In genomic region chr10:93074597-93075368, GRCh38 we compare ENCODE assay signal across 10 cellular contexts. TPM values are rescaled to one million over a fixed set of nuclear protein-coding genes. Genes with fewer than 3 reads are reported as not detected.
DNase-seq lines count a peak whose midpoint lies in the region; ATAC-seq, FAIRE-seq and TF ChIP-seq lines count a peak whose summit lies in the region.
"Had no signal": no experiment of that assay in that cellular context is flagged by ENCODE, and none has a peak within 500 bp of the region (broad histone marks: within the 10 kb centered on the region; RNA-seq: fewer than 3 reads in every experiment).

No MANE protein-coding gene starts in this region.

- H3K27me3 ChIP-seq in iPS DF 6.9 (ENCODE audit: control insufficient read depth, insufficient read depth, low read length) (peaks cover 62% of the 10 kb centered on the region), skeletal muscle satellite cell (ENCODE audit: control insufficient read depth, insufficient read depth, low read length) (peaks cover 84% of the 10 kb centered on the region), small intestine (ENCODE audit: control insufficient read depth in 2 of 2, insufficient read depth in 2 of 2, low read length in 2 of 2) (peaks cover 21 to 42% of the 10 kb centered on the region in 2 donors)

- peaks cover 12% of the 10 kb centered on the region for H3K4me1 ChIP-seq in iPS DF 6.9 (ENCODE audit: control insufficient read depth, insufficient read depth, low read length)
- peaks cover 43% of the 10 kb centered on the region for H3K4me1 ChIP-seq in skeletal muscle satellite cell (ENCODE audit: control insufficient read depth, insufficient read depth, low read length)
- peaks cover 0 to 2% of the 10 kb centered on the region in 2 donors for H3K4me1 ChIP-seq in small intestine (ENCODE audit: control insufficient read depth in 2 of 2, insufficient read depth in 1 of 2, low read depth in 1 of 2, low read length in 1 of 2)

- peak overlapping the region; percentile 60 for H3K4me2 ChIP-seq in skeletal muscle satellite cell (ENCODE audit: low read length)

- no peaks in the 10 kb centered on the region for H3K9me3 ChIP-seq in iPS DF 6.9 (ENCODE audit: control insufficient read depth, insufficient read depth, low read length)
- no peaks in the 10 kb centered on the region for H3K9me3 ChIP-seq in skeletal muscle satellite cell (replicated peaks; ENCODE audit: low read length)
- no peaks in the 10 kb centered on the region for H3K9me3 ChIP-seq in small intestine (ENCODE audit: control insufficient read depth, low read depth)

- H3K27ac ChIP-seq in iPS DF 6.9 (ENCODE audit: low read length) (no peak overlapping the region), small intestine (ENCODE audit: low read depth in 1 of 2, low read length in 1 of 2) (no peak overlapping the region)

- TF ChIP-seq CTCF in WI38 (IDR thresholded peaks at IDR 0.05; ENCODE audit: low read depth, low read length) = no peak

- no peak for ATAC-seq in HG03565 (IDR thresholded peaks at IDR 0.05; ENCODE audit: unreplicated experiment)

- FAIRE-seq in small intestine (lab: Jason Lieb, UNC) = no peak

- no peaks in the 10 kb centered on the region for H3K9me3 Mint-ChIP-seq in activated CD4-positive, alpha-beta T cell treated with anti-CD3 and anti-CD28 coated beads, Interleukin-2, amount 10 ng/mL, durations not matched to agents 24 days and 14 days

- no peak overlapping the region for H3K9ac ChIP-seq in skeletal muscle satellite cell (ENCODE audit: low read depth, low read length)

- WGBS in iPS DF 6.9 (ENCODE audit: insufficient coverage, insufficient read length) = no CpG with 5 or more reads among the region's 67 CpGs
- WGBS in small intestine, 3 donors = 3 to 9% (median 4%) methylated on average over 67 of the region's 67 CpGs

- in situ Hi-C loops in KBM-7 (cut with MboI; ENCODE audit: low pct_unique_long_range_greater_than_20kb, low sequenced_read_pairs) = loop anchor here (25.0 kb wide), 1 partner anchor 263 kb away; no protein-coding TSS in a partner anchor

- H3K36me3 Mint-ChIP-seq in activated CD4-positive, alpha-beta T cell treated with anti-CD3 and anti-CD28 coated beads, Interleukin-2, amount 10 ng/mL, durations not matched to agents 24 days and 14 days (ENCODE audit: low read depth) = no peaks in the 10 kb centered on the region

- no peaks in the 10 kb centered on the region for H3K36me3 ChIP-seq in iPS DF 6.9 (ENCODE audit: control insufficient read depth, insufficient read depth, low read length)
- H3K36me3 ChIP-seq in skeletal muscle satellite cell (ENCODE audit: insufficient read depth, low read length) = no peaks in the 10 kb centered on the region
- H3K36me3 ChIP-seq in small intestine (ENCODE audit: control insufficient read depth in 2 of 2, insufficient read depth in 2 of 2, low read length in 2 of 2) = no peaks in the 10 kb centered on the region

- peaks cover 22% of the 10 kb centered on the region for H3K4me1 Mint-ChIP-seq in activated CD4-positive, alpha-beta T cell treated with anti-CD3 and anti-CD28 coated beads, Interleukin-2, amount 10 ng/mL, durations not matched to agents 24 days and 14 days

- peak overlapping the region; percentile 22 for H3K4me3 ChIP-seq in WI38 (ENCODE audit: low read depth, low read length)
- peak overlapping the region; percentile 38; the same call in 1 of the 2 replicates for H3K4me3 ChIP-seq in iPS DF 6.9 (ENCODE audit: low read length)
- H3K4me3 ChIP-seq in skeletal muscle satellite cell (ENCODE audit: low read length) = peak overlapping the region; percentile 46
- H3K4me3 ChIP-seq in small intestine (ENCODE audit: low read depth in 1 of 2, low read length in 2 of 2) = no peak overlapping the region

- peak overlapping the region; percentile 37 for H3K27ac Mint-ChIP-seq in activated CD4-positive, alpha-beta T cell treated with anti-CD3 and anti-CD28 coated beads, Interleukin-2, amount 10 ng/mL, durations not matched to agents 24 days and 14 days

- peaks cover 74% of the 10 kb centered on the region for H3K27me3 Mint-ChIP-seq in activated CD4-positive, alpha-beta T cell treated with anti-CD3 and anti-CD28 coated beads, Interleukin-2, amount 10 ng/mL, durations not matched to agents 24 days and 14 days

- peak overlapping the region; percentile 75 for H3K4me3 Mint-ChIP-seq in activated CD4-positive, alpha-beta T cell treated with anti-CD3 and anti-CD28 coated beads, Interleukin-2, amount 10 ng/mL, durations not matched to agents 24 days and 14 days

- intact Hi-C loops in activated CD4-positive, alpha-beta T cell treated with anti-CD3 and anti-CD28 coated beads, Interleukin-2, amount 10 ng/mL, durations not matched to agents 24 days and 14 days (cut with micrococcal nuclease) = loop anchor here (5.0 kb wide), 2 partner anchors 382 to 493 kb away; partner anchors contain the start of gene FFAR4

- DNase-seq in activated CD4-positive, alpha-beta T cell treated with anti-CD3 and anti-CD28 coated beads, Interleukin-2, amount 10 ng/mL, durations not matched to agents 24 days and 14 days = peak; percentile 70
- DNase-seq in activated CD4-positive, alpha-beta T cell treated with anti-CD3 and anti-CD28 coated beads for 48 hours = no peak
- DNase-seq in iPS DF 6.9 (ENCODE audit: low read depth, low spot score) (no peak), KBM-7 (no peak), small intestine (no peak)
- DNase-seq: NCI-H1694 had no signal

RNA-seq across cellular contexts. Expression of gene CYP26A1, which starts 1.1 kb away (rescaled TPM):
- not detected in 2 replicates for total RNA-seq in activated CD4-positive, alpha-beta T cell treated with anti-CD3 and anti-CD28 coated beads, Interleukin-2, amount 10 ng/mL, durations not matched to agents 24 days and 14 days
- not detected in 2 replicates for total RNA-seq in skeletal muscle satellite cell (2012; rRNA removed)
- polyA plus RNA-seq in small intestine = under 1 TPM in 1 of 3 donors, not detected in 2; 0.03 TPM
- total RNA-seq: T-helper 2 cell treated with Interferon-gamma antibody and Interleukin-4, amounts not matched to agents 100 ng/mL and 5 ng/mL, for 36 hours had no signal

RNA-seq across cellular contexts. Expression of gene CYP26C1, which starts 14.2 kb away (rescaled TPM):
- 0.07 and 0.12 TPM in 2 replicates for total RNA-seq in activated CD4-positive, alpha-beta T cell treated with anti-CD3 and anti-CD28 coated beads, Interleukin-2, amount 10 ng/mL, durations not matched to agents 24 days and 14 days
- total RNA-seq in skeletal muscle satellite cell (2012; rRNA removed) = 0.22 and 0.25 TPM in 2 replicates
- polyA plus RNA-seq in small intestine = under 1 TPM in 1 of 3 donors, not detected in 2; 0.01 TPM
- total RNA-seq: T-helper 2 cell treated with Interferon-gamma antibody and Interleukin-4, amounts not matched to agents 100 ng/mL and 5 ng/mL, for 36 hours had no signal

Comparison
In these comparisons a context has a peak if more than half of its experiments do, and no peak if none do; other contexts are left out.
1. H3K4me3 ChIP-seq: peak in WI38 (single experiment), iPS DF 6.9 (single experiment) and skeletal muscle satellite cell (single experiment); none in small intestine (0 of 2).